27 cellular contexts compared by ENCODE assay signal in genomic region chr15:86849563-86849962, GRCh38.
DNase-seq lines count a peak whose midpoint lies in the region; ATAC-seq, FAIRE-seq and TF ChIP-seq lines count a peak whose summit lies in the region.
"Had no signal": no experiment of that assay in that cellular context is flagged by ENCODE, and none has a peak within 500 bp of the region (broad histone marks: within the 10 kb centered on the region; RNA-seq: fewer than 3 reads in every experiment).

No MANE protein-coding gene starts in this region.

- H3K79me1 ChIP-seq in H1 (ENCODE audit: low read depth, low read length) = no peaks in the 10 kb centered on the region

- H2BK12ac ChIP-seq in H1 (ENCODE audit: low read depth, low read length) = no peak overlapping the region

- TF ChIP-seq CTCF in H1 (IDR thresholded peaks at IDR 0.05; ENCODE audit: control extremely low read depth in 1 of 3, insufficient read depth in 1 of 3, low read depth in 1 of 3, low read length in 3 of 3) (no peak), heart right ventricle (IDR thresholded peaks at IDR 0.05) (no peak), Calu3 (IDR thresholded peaks at IDR 0.05; ENCODE audit: unreplicated experiment) (no peak)

- peak; percentile 88 to 98 (median 95) for ATAC-seq in heart right ventricle
- ATAC-seq in HG03108 (IDR thresholded peaks at IDR 0.05; ENCODE audit: unreplicated experiment) = no peak
- ATAC-seq: K562 had no signal

- no peaks in the 10 kb centered on the region for H3K4me1 Mint-ChIP-seq in Calu3 (ENCODE audit: low read depth, unreplicated experiment)
- H3K4me1 Mint-ChIP-seq: H9 had no signal

- no peak overlapping the region for H2AFZ ChIP-seq in H1 (ENCODE audit: low read length)
- H2AFZ ChIP-seq: GM23248 had no signal

- no peak overlapping the region for H3K4me3 Mint-ChIP-seq in Calu3 (ENCODE audit: low read depth, unreplicated experiment)
- H3K4me3 Mint-ChIP-seq: CD4-positive, alpha-beta T cell; H9 had no signal

- no peak for TF ChIP-seq POLR2A in H1 (IDR thresholded peaks at IDR 0.05; ENCODE audit: control extremely low read depth in 1 of 2, low read depth in 2 of 2, low read length in 2 of 2)

- H4K20me1 ChIP-seq in H1 (replicated peaks in 1 of 2; ENCODE audit: control insufficient read depth in 1 of 2, insufficient read depth in 2 of 2, low read length in 2 of 2) = no peaks in the 10 kb centered on the region
- H4K20me1 ChIP-seq: BLaER1 had no signal

- H3K27me3 ChIP-seq in H1 (replicated peaks in 1 of 4; ENCODE audit: control insufficient read depth in 3 of 4, extremely low read depth in 1 of 4, insufficient read depth in 3 of 4, low read length in 3 of 4) (no peaks in the 10 kb centered on the region), heart right ventricle (no peaks in the 10 kb centered on the region)
- H3K27me3 ChIP-seq: BLaER1 had no signal

- CTCF ChIA-PET in H1 (lab: Charles Lee; ENCODE audit: partially characterized antibody) (interaction anchor here (0.7 kb wide), 1 partner anchor 107 kb away, joined by 3 read pairs; no protein-coding TSS in a partner anchor), Calu3 (lab: Charles Lee) (no interaction called here)

- no peaks in the 10 kb centered on the region for H3K23me2 ChIP-seq in H1 (ENCODE audit: low read depth, low read length)

- no peak overlapping the region for H2BK15ac ChIP-seq in H1 (ENCODE audit: low read length)

- H4K8ac ChIP-seq in H1 (ENCODE audit: extremely low read depth, insufficient read depth, low read length) = no peak overlapping the region

- no peak overlapping the region for H3K18ac ChIP-seq in H1 (ENCODE audit: extremely low read depth, low read length)

- no peaks in the 10 kb centered on the region for H3K9me3 ChIP-seq in H1 (ENCODE audit: insufficient read depth in 2 of 2, low read depth in 1 of 2, low read length in 1 of 2)
- peaks cover 0 to 26% (median 0%) of the 10 kb centered on the region in 11 donors for H3K9me3 ChIP-seq in heart right ventricle
- H3K9me3 ChIP-seq: BLaER1, SJSA1 had no signal

- POLR2A ChIA-PET in H1 (lab: Charles Lee; ENCODE audit: partially characterized antibody) = no interaction called here

- H3K27me3 Mint-ChIP-seq in Calu3 (ENCODE audit: unreplicated experiment) = no peaks in the 10 kb centered on the region
- H3K27me3 Mint-ChIP-seq: CD4-positive, alpha-beta T cell had no signal

- H3K27ac Mint-ChIP-seq in Calu3 (ENCODE audit: unreplicated experiment) = no peak overlapping the region
- H3K27ac Mint-ChIP-seq: CD4-positive, alpha-beta T cell had no signal

- no peak overlapping the region for H3K14ac ChIP-seq in H1 (ENCODE audit: insufficient read length)

- no peak for TF ChIP-seq EP300 in H1 (IDR thresholded peaks at IDR 0.05; ENCODE audit: borderline replicate concordance in 1 of 2, low read depth in 2 of 2, low read length in 2 of 2)

- no peaks in the 10 kb centered on the region for H3K36me3 ChIP-seq in H1 (ENCODE audit: control insufficient read depth in 2 of 4, insufficient read depth in 4 of 4, low read length in 3 of 4)
- H3K36me3 ChIP-seq in heart right ventricle = no peaks in the 10 kb centered on the region
- H3K36me3 ChIP-seq: BLaER1, SJSA1 had no signal

- H3K4me2 ChIP-seq in H1 (ENCODE audit: insufficient read depth in 1 of 2, low read depth in 2 of 2, low read length in 2 of 2) = no peak overlapping the region
- H3K4me2 ChIP-seq: BLaER1 had no signal

- WGBS in H1 (ENCODE audit: extremely low coverage in 1 of 2, insufficient coverage in 1 of 2, insufficient read length in 1 of 2, insufficient replicate concordance in 2 of 2, low coverage in 1 of 2, low lambda C conversion rate in 2 of 2, missing lambda C conversion rate in 1 of 2), 2 experiments = 93% methylated on average over 5 of the region's 5 CpGs; no CpG with 5 or more reads in 1 of the 2 experiments
- 50 to 68% methylated on average over 5 of the region's 5 CpGs for WGBS in heart right ventricle, 2 donors

- H2BK120ac ChIP-seq in H1 (replicated peaks; ENCODE audit: low read depth, low read length) = no peak overlapping the region

- peak overlapping the region; percentile 39 for H4K91ac ChIP-seq in H1 (replicated peaks; ENCODE audit: insufficient read length, low read length)

- H2BK20ac ChIP-seq in H1 (ENCODE audit: low read length) = no peak overlapping the region

- H2BK5ac ChIP-seq in H1 (ENCODE audit: low read depth, low read length) = no peak overlapping the region

- H3K27ac ChIP-seq in H1 (ENCODE audit: low read depth, low read length) = no peak overlapping the region
- peak overlapping the region in 7 of 10 donors; percentile 11 to 69 (median 52) for H3K27ac ChIP-seq in heart right ventricle
- H3K27ac ChIP-seq: BLaER1, GM23248, SJSA1 had no signal

- H3K4ac ChIP-seq in H1 (replicated peaks; ENCODE audit: insufficient read length, low read depth, low read length) = no peak overlapping the region

- H3K79me2 ChIP-seq in H1 (ENCODE audit: control insufficient read depth in 1 of 2, insufficient read depth in 2 of 2, low read length in 2 of 2) = no peaks in the 10 kb centered on the region

- no peak overlapping the region for H3K23ac ChIP-seq in H1 (ENCODE audit: insufficient read length)

- H3K9me3 Mint-ChIP-seq in Calu3 (ENCODE audit: low read depth, unreplicated experiment) = peaks cover 12% of the 10 kb centered on the region
- H3K9me3 Mint-ChIP-seq: CD4-positive, alpha-beta T cell; H9 had no signal

- H3K56ac ChIP-seq in H1 (replicated peaks; ENCODE audit: insufficient read length, low read depth, low read length) = no peak overlapping the region

- no peak overlapping the region for H2AK5ac ChIP-seq in H1 (ENCODE audit: low read depth, low read length)

- H3K36me3 Mint-ChIP-seq in Calu3 (ENCODE audit: insufficient read depth, unreplicated experiment) = no peaks in the 10 kb centered on the region

- BruUV-seq in Calu3 (replicated peaks; lab: Mats Ljungman, UMichigan) = no TSS peak

- intact Hi-C loops in heart right ventricle (cut with DNase I) = loop anchor here in 1 of 10 donors (10.0 kb wide), 1 partner anchor 625 kb away; no protein-coding TSS in a partner anchor
- intact Hi-C loops in Calu3 (cut with micrococcal nuclease; ENCODE audit: unreplicated experiment) = no loop called here

- H3K4me3 ChIP-seq in H1 (ENCODE audit: extremely low read depth in 1 of 4, insufficient read depth in 2 of 4, low read depth in 3 of 4, low read length in 4 of 4) (no peak overlapping the region), heart right ventricle (no peak overlapping the region)
- H3K4me3 ChIP-seq: BLaER1, GM23248, K562, SJSA1 had no signal

- DNase-seq in Ammon's horn (ENCODE audit: low spot score) (peak; percentile 36), H1 (ENCODE audit: low read depth in 1 of 2, low spot score in 2 of 2) (no peak), heart right ventricle (peak; percentile 16 to 57), midbrain (lab: John Stamatoyannopoulos, UW) (peak; percentile 6), NCI-H748 treated with DMSO at 0.1 percent for 48 hours (lab: John Stamatoyannopoulos, UW) (no peak), Calu3 (no peak)
- DNase-seq: 8988T; ACHN; CD4-positive, alpha-beta T cell; DMS53; GM23248; H9; Kasumi-1; NCI-H1092 treated with DMSO at 0.1 percent for 48 hours; NCI-H1436; NCI-H187; NCI-H2081 treated with DMSO at 0.1 percent for 48 hours; NCI-H2171; NCI-H345; NCI-H510A treated with DMSO at 0.1 percent for 48 hours had no signal

- no peak overlapping the region for H3K9ac ChIP-seq in H1 (replicated peaks in 1 of 4; ENCODE audit: extremely low read depth in 1 of 4, low read depth in 3 of 4, low read length in 3 of 4)
- H3K9ac ChIP-seq: BLaER1, GM23248 had no signal

- H4K5ac ChIP-seq in H1 (ENCODE audit: insufficient read length, low read depth, low read length) = no peak overlapping the region

- FAIRE-seq in H1 (lab: Jason Lieb, UNC) = no peak
- FAIRE-seq: G401.6, HTR-8/SVneo, K562, RCC 7860 had no signal

- H3K4me1 ChIP-seq in H1 (replicated peaks in 1 of 4; ENCODE audit: control insufficient read depth in 3 of 4, insufficient read depth in 4 of 4, low read length in 3 of 4) (no peaks in the 10 kb centered on the region), heart right ventricle (peaks cover 0 to 25% (median 13%) of the 10 kb centered on the region in 9 donors)
- H3K4me1 ChIP-seq: BLaER1, SJSA1 had no signal

- no peak for TF ChIP-seq RAD21 in H1 (IDR thresholded peaks at IDR 0.05 in 1 of 2, conservative IDR thresholded peaks at IDR 0.05 in 1 of 2; ENCODE audit: low read depth in 2 of 2, low read length in 2 of 2)

TF ChIP-seq in H1, 55 proteins besides CTCF, POLR2A, EP300 and RAD21:
- TF ChIP-seq, protein P1, sequence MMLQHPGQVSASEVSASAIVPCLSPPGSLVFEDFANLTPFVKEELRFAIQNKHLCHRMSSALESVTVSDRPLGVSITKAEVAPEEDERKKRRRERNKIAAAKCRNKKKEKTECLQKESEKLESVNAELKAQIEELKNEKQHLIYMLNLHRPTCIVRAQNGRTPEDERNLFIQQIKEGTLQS (IDR thresholded peaks at IDR 0.05; ENCODE audit: insufficient read depth, low read depth, low read length) = no peak
- no peak for TF ChIP-seq NRF1 (IDR thresholded peaks at IDR 0.05; ENCODE audit: low read depth, low read length)

Comparison
In these comparisons a context has a peak if more than half of its experiments do, and no peak if none do; other contexts are left out.
1. DNase-seq: peak in Ammon's horn (single experiment), heart right ventricle (2 of 2) and midbrain (single experiment); none in H1 (0 of 2), NCI-H748 treated with DMSO at 0.1 percent for 48 hours (single experiment) and Calu3 (single experiment).